In genomic region chr12:47023311-47023710, GRCh38 we compare ENCODE assay signal across 19 cellular contexts.
"Had no signal": no experiment of that assay in that cellular context is flagged by ENCODE, and none has a peak within 500 bp of the region (broad histone marks: within the 10 kb centered on the region; RNA-seq: fewer than 3 reads in every experiment).

No MANE protein-coding gene starts in this region.

- H3K4me3 ChIP-seq: adrenal gland, breast epithelium, heart right ventricle, ovary, psoas muscle, skin epidermis had no signal

- FAIRE-seq: astrocyte, endometrium had no signal

- DNase-seq: activated CD4-positive, alpha-beta T cell treated with anti-CD3 and anti-CD28 coated beads, Interleukin-2, amount 10 ng/mL, durations not matched to agents 24 days and 14 days; activated CD4-positive, CD25-positive, alpha-beta regulatory T cell; activated CD8-positive, alpha-beta memory T cell treated with anti-CD3 and anti-CD28 coated beads, Interleukin-2, amount 50 U/mL, for 4 hours; activated gamma-delta T cell treated with Interleukin-2 at 50 U/mL for 16 hours; activated T-cell treated with anti-CD3 and anti-CD28 coated beads, Interleukin-2, amount 50 U/mL, for 72 hours; adrenal gland; cortex of kidney; heart right ventricle; immature natural killer cell; left ventricle myocardium superior; naive thymus-derived CD8-positive, alpha-beta T cell; ovary; psoas muscle; right cardiac atrium; trophoblast cell had no signal

- H3K36me3 ChIP-seq: adrenal gland, breast epithelium, heart right ventricle, ovary had no signal

- H3K9me3 ChIP-seq: adrenal gland, breast epithelium, heart right ventricle, ovary, psoas muscle had no signal

- H3K4me1 ChIP-seq: adrenal gland, breast epithelium had no signal

- H3K27ac ChIP-seq: adrenal gland, breast epithelium, heart right ventricle, ovary, psoas muscle, skin epidermis had no signal

- H3K27me3 ChIP-seq: adrenal gland, breast epithelium, ovary had no signal
